Comparison of ENCODE assay signal across 10 cellular contexts in genomic region chr10:83539528-83540308, GRCh38.
DNase-seq lines count a peak whose midpoint lies in the region; ATAC-seq, FAIRE-seq and TF ChIP-seq lines count a peak whose summit lies in the region.
"Had no signal": no experiment of that assay in that cellular context is flagged by ENCODE, and none has a peak within 500 bp of the region (broad histone marks: within the 10 kb centered on the region; RNA-seq: fewer than 3 reads in every experiment).

No MANE protein-coding gene starts in this region.

- no peaks in the 10 kb centered on the region for H3K4me1 ChIP-seq in endothelial cell of umbilical vein (ENCODE audit: control insufficient read depth, extremely low read depth, insufficient read depth, low read length)

- no peak for FAIRE-seq in endothelial cell of umbilical vein (lab: Jason Lieb, UNC)

- intact Hi-C loops in endothelial cell of umbilical vein (cut with micrococcal nuclease) (no loop called here), posterior vena cava (cut with DNase I) (no loop called here)

- H3K27ac ChIP-seq in endothelial cell of umbilical vein (ENCODE audit: insufficient read depth, low read depth, low read length): no peak overlapping the region
- H3K27ac ChIP-seq: GM23248 had no signal

- H2AFZ ChIP-seq in endothelial cell of umbilical vein (ENCODE audit: low read depth, low read length): peak overlapping the region; percentile 3
- H2AFZ ChIP-seq: GM23248 had no signal

- no peaks in the 10 kb centered on the region for H3K9me1 ChIP-seq in endothelial cell of umbilical vein (replicated peaks; ENCODE audit: control insufficient read depth, extremely low read depth, insufficient read depth, low read length)

- H3K4me2 ChIP-seq in endothelial cell of umbilical vein (ENCODE audit: insufficient read depth, low read length): no peak overlapping the region

- CTCF ChIA-PET in endothelial cell of umbilical vein (lab: Charles Lee): interaction anchor here (1.2 to 1.3 kb wide), 2 partner anchors 8 to 20 kb away, joined by 3 read pairs; no protein-coding TSS in a partner anchor

- TF ChIP-seq CTCF in endothelial cell of umbilical vein (IDR thresholded peaks at IDR 0.05; ENCODE audit: extremely low read depth in 1 of 2, insufficient read depth in 1 of 2, low read depth in 1 of 2, low read length in 2 of 2): no peak

- H3K9ac ChIP-seq in endothelial cell of umbilical vein (replicated peaks; ENCODE audit: extremely low read depth, insufficient read depth, low read length): no peak overlapping the region
- H3K9ac ChIP-seq: GM23248 had no signal

- H4K20me1 ChIP-seq in endothelial cell of umbilical vein (replicated peaks; ENCODE audit: control insufficient read depth, extremely low read depth, insufficient read depth, low read length): no peaks in the 10 kb centered on the region

- POLR2A ChIA-PET in endothelial cell of umbilical vein (lab: Charles Lee): no interaction called here

- ATAC-seq in GM18873 (IDR thresholded peaks at IDR 0.05; ENCODE audit: low FRiP score, unreplicated experiment): peak; percentile 72
- ATAC-seq in HG03060 (IDR thresholded peaks at IDR 0.05; ENCODE audit: low read depth, unreplicated experiment): peak; percentile 41
- no peak for ATAC-seq in GM21367 (IDR thresholded peaks at IDR 0.05; ENCODE audit: unreplicated experiment)
- ATAC-seq in HG02763 (IDR thresholded peaks at IDR 0.05; ENCODE audit: unreplicated experiment): no peak

- no peak for TF ChIP-seq POLR2A in endothelial cell of umbilical vein (IDR thresholded peaks at IDR 0.05; ENCODE audit: low read depth, low read length)

- no TSS peak for BruUV-seq in endothelial cell of umbilical vein (replicated peaks; lab: Mats Ljungman, UMichigan)

- H3K4me3 ChIP-seq in endothelial cell of umbilical vein (replicated peaks in 1 of 3; ENCODE audit: insufficient read depth in 1 of 3, low read depth in 1 of 3, low read length in 3 of 3): no peak overlapping the region
- H3K4me3 ChIP-seq: GM23248 had no signal

- H3K36me3 ChIP-seq in endothelial cell of umbilical vein (ENCODE audit: control insufficient read depth in 2 of 2, extremely low read depth in 1 of 2, insufficient read depth in 2 of 2, low read length in 2 of 2): no peaks in the 10 kb centered on the region

- H3K79me2 ChIP-seq in endothelial cell of umbilical vein (ENCODE audit: control insufficient read depth, insufficient read depth, low read length): no peaks in the 10 kb centered on the region

- H3K27me3 ChIP-seq in endothelial cell of umbilical vein (ENCODE audit: control insufficient read depth in 2 of 2, insufficient read depth in 2 of 2, low read length in 2 of 2): no peaks in the 10 kb centered on the region

- H3K9me3 ChIP-seq in endothelial cell of umbilical vein (replicated peaks; ENCODE audit: control insufficient read depth, insufficient read depth, low read length): no peaks in the 10 kb centered on the region

- no peak for DNase-seq in endothelial cell of umbilical vein (ENCODE audit: low read depth, low spot score)
- DNase-seq in posterior vena cava (ENCODE audit: low spot score): peak; percentile 85
- DNase-seq in globus pallidus (ENCODE audit: low spot score): no peak
- DNase-seq in NCI-H524 treated with DMSO at 0.1 percent for 48 hours (lab: John Stamatoyannopoulos, UW): no peak
- DNase-seq: GM23248; stimulated activated naive CD4-positive, alpha-beta T cell treated with Interleukin-2 at 50 U/mL for 16 hours had no signal

- dilution Hi-C loops in endothelial cell of umbilical vein (cut with MboI; ENCODE audit: extremely low pct_ligation_motif_present, low sequenced_read_pairs): no loop called here

TF ChIP-seq in endothelial cell of umbilical vein, 7 proteins besides CTCF, POLR2A, EP300 and RAD21:
- TF ChIP-seq FOS (IDR thresholded peaks at IDR 0.05; ENCODE audit: borderline replicate concordance, insufficient read depth, low read length) (no peak), MYC (IDR thresholded peaks at IDR 0.05; ENCODE audit: low read depth, low read length) (no peak)

Comparison
In these comparisons a context has a peak if more than half of its experiments do, and no peak if none do; other contexts are left out.
1. ATAC-seq: peak in GM18873 (single experiment) and HG03060 (single experiment); none in GM21367 (single experiment) and HG02763 (single experiment).